20 cellular contexts compared by ENCODE assay signal in the genomic region with DNA sequence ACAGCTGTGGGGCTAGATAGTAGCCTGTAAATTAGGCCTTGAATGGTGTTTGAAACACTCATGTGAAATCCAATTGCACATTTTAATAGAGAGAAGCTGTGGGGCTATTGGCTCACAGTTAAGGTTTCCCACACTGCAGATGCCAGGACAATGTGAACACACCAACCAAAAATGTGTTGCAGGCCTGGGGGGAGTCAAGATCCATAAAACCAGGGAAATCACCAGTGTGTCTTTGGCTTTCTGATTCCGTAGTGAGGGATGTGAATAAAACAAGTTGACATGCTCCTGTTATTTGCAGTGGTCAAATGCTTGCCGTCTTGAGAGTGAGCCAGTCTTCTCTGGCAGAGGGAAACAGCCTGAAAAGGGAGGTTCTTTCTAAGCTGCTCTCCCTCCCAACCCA.
"Had no signal": no experiment of that assay in that cellular context is flagged by ENCODE, and none has a peak within 500 bp of the region (broad histone marks: within the 10 kb centered on the region; RNA-seq: fewer than 3 reads in every experiment).

No MANE protein-coding gene starts in this region.

- H3K4me3 Mint-ChIP-seq: activated CD4-positive, alpha-beta T cell treated with anti-CD3 and anti-CD28 coated beads, Interleukin-2, amount 10 ng/mL, durations not matched to agents 24 days and 14 days; activated T-cell treated with anti-CD3 and anti-CD28 coated beads, Interleukin-2, amount 50 U/mL, for 4 hours; nephron; stimulated activated naive CD8-positive, alpha-beta T cell treated with anti-CD3 and anti-CD28 coated beads, Interleukin-15, amount 100 ng/mL, for 72 hours had no signal

- H3K4me1 Mint-ChIP-seq: activated CD4-positive, alpha-beta T cell treated with anti-CD3 and anti-CD28 coated beads, Interleukin-2, amount 10 ng/mL, durations not matched to agents 24 days and 14 days; stimulated activated naive CD8-positive, alpha-beta T cell treated with anti-CD3 and anti-CD28 coated beads, Interleukin-15, amount 100 ng/mL, for 72 hours had no signal

- H2AFZ ChIP-seq: hepatocyte had no signal

- H3K4me1 ChIP-seq: ascending aorta, esophagus squamous epithelium, prostate gland had no signal

- H3K4me3 ChIP-seq: ascending aorta, cardiac muscle cell, esophagus squamous epithelium, hepatocyte, prostate gland had no signal

- H3K9me3 ChIP-seq: ascending aorta, esophagus squamous epithelium, prostate gland had no signal

- DNase-seq: activated CD4-positive, alpha-beta T cell treated with anti-CD3 and anti-CD28 coated beads, Interleukin-2, amount 10 ng/mL, durations not matched to agents 24 days and 14 days; activated CD8-positive, alpha-beta memory T cell treated with anti-CD3 and anti-CD28 coated beads, Interleukin-2, amount 50 U/mL, for 4 hours; activated naive CD4-positive, alpha-beta T cell treated with anti-CD3 and anti-CD28 coated beads, Interleukin-2, amount 50 U/mL, for 16 hours; activated T-cell treated with anti-CD3 and anti-CD28 coated beads, Interleukin-2, amount 50 U/mL, for 4 hours; dermis blood vessel endothelial cell; effector memory CD4-positive, alpha-beta T cell; esophagus squamous epithelium; mesenchymal stem cell; occipital lobe; right cardiac atrium; small intestine; stimulated activated CD4-positive, alpha-beta T cell treated with anti-CD3 and anti-CD28 coated beads, Interleukin-15, amount 100 ng/mL, for 24 hours; stimulated activated CD4-positive, alpha-beta T cell treated with anti-CD3 and anti-CD28 coated beads, Interleukin-2, amount 100 ng/mL, for 48 hours; stimulated activated naive CD8-positive, alpha-beta T cell treated with anti-CD3 and anti-CD28 coated beads, Interleukin-15, amount 100 ng/mL, for 72 hours; trophoblast cell had no signal

- H3K79me2 ChIP-seq: hepatocyte had no signal

- H3K4me2 ChIP-seq: hepatocyte had no signal

- H3K27me3 ChIP-seq: ascending aorta, cardiac muscle cell, esophagus squamous epithelium, hepatocyte had no signal

- H3K27me3 Mint-ChIP-seq: activated CD4-positive, alpha-beta T cell treated with anti-CD3 and anti-CD28 coated beads, Interleukin-2, amount 10 ng/mL, durations not matched to agents 24 days and 14 days; stimulated activated naive CD8-positive, alpha-beta T cell treated with anti-CD3 and anti-CD28 coated beads, Interleukin-15, amount 100 ng/mL, for 72 hours had no signal

- H3K27ac ChIP-seq: ascending aorta, cardiac muscle cell, esophagus squamous epithelium, hepatocyte, prostate gland had no signal

- H3K27ac Mint-ChIP-seq: activated CD4-positive, alpha-beta T cell treated with anti-CD3 and anti-CD28 coated beads, Interleukin-2, amount 10 ng/mL, durations not matched to agents 24 days and 14 days; stimulated activated naive CD8-positive, alpha-beta T cell treated with anti-CD3 and anti-CD28 coated beads, Interleukin-15, amount 100 ng/mL, for 72 hours had no signal

- H3K9me3 Mint-ChIP-seq: activated CD4-positive, alpha-beta T cell treated with anti-CD3 and anti-CD28 coated beads, Interleukin-2, amount 10 ng/mL, durations not matched to agents 24 days and 14 days; nephron; stimulated activated naive CD8-positive, alpha-beta T cell treated with anti-CD3 and anti-CD28 coated beads, Interleukin-15, amount 100 ng/mL, for 72 hours had no signal

- ATAC-seq: activated T-cell treated with anti-CD3 and anti-CD28 coated beads, Interleukin-2, amount 50 U/mL, for 4 hours; stimulated activated naive CD8-positive, alpha-beta T cell treated with anti-CD3 and anti-CD28 coated beads, Interleukin-15, amount 100 ng/mL, for 72 hours had no signal
